Comparison of ENCODE assay signal across 25 cellular contexts in genomic region chr3:47356201-47356600, GRCh38. TPM values are rescaled to one million over a fixed set of nuclear protein-coding genes. Genes with fewer than 3 reads are reported as not detected.
DNase-seq lines count a peak whose midpoint lies in the region; ATAC-seq, FAIRE-seq and TF ChIP-seq lines count a peak whose summit lies in the region.
"Had no signal": no experiment of that assay in that cellular context is flagged by ENCODE, and none has a peak within 500 bp of the region (broad histone marks: within the 10 kb centered on the region; RNA-seq: fewer than 3 reads in every experiment).

No MANE protein-coding gene starts in this region.

- 76% methylated on average over 30 of the region's 31 CpGs for WGBS in K562 (ENCODE audit: insufficient coverage, low coverage, missing lambda C conversion rate)

- peaks cover 15% of the 10 kb centered on the region for H3K9me3 Mint-ChIP-seq in activated naive CD8-positive, alpha-beta T cell treated with anti-CD3 and anti-CD28 coated beads, Interleukin-2, amount 10 ng/mL, durations not matched to agents 7 days and 5 days
- peaks cover 12% of the 10 kb centered on the region for H3K9me3 Mint-ChIP-seq in activated naive CD8-positive, alpha-beta T cell treated with anti-CD3 and anti-CD28 coated beads for 36 hours

- ATAC-seq in activated naive CD8-positive, alpha-beta T cell treated with anti-CD3 and anti-CD28 coated beads, Interleukin-2, amount 10 ng/mL, durations not matched to agents 7 days and 5 days (ENCODE audit: low read depth) = no peak
- ATAC-seq in K562 (no peak), upper lobe of right lung (no peak), HG03565 (IDR thresholded peaks at IDR 0.05; ENCODE audit: unreplicated experiment) (no peak)
- ATAC-seq: A549, GM23338 had no signal

- H3K27ac ChIP-seq in K562 (ENCODE audit: extremely low read depth, low read depth, low read length) (no peak overlapping the region), upper lobe of right lung (no peak overlapping the region)
- H3K27ac ChIP-seq: 22Rv1; A549; BLaER1 treated with 17β-estradiol and CSF1 and Interleukin-3, amounts not matched to agents 10 nM and 100 nM had no signal

- H3K36me3 Mint-ChIP-seq in activated naive CD8-positive, alpha-beta T cell treated with anti-CD3 and anti-CD28 coated beads, Interleukin-2, amount 10 ng/mL, durations not matched to agents 7 days and 5 days = peaks cover 9% of the 10 kb centered on the region
- peaks cover 10% of the 10 kb centered on the region for H3K36me3 Mint-ChIP-seq in activated naive CD8-positive, alpha-beta T cell treated with anti-CD3 and anti-CD28 coated beads for 36 hours

- FAIRE-seq in K562 (lab: Jason Lieb, UNC) = no peak
- FAIRE-seq: A549, G401.6, GM12892, GM19239 had no signal

- BruUV-seq in K562 (replicated peaks; lab: Mats Ljungman, UMichigan) = no TSS peak

- H3K4me1 Mint-ChIP-seq in activated naive CD8-positive, alpha-beta T cell treated with anti-CD3 and anti-CD28 coated beads, Interleukin-2, amount 10 ng/mL, durations not matched to agents 7 days and 5 days = peaks cover 1% of the 10 kb centered on the region
- peaks cover 4% of the 10 kb centered on the region for H3K4me1 Mint-ChIP-seq in activated naive CD8-positive, alpha-beta T cell treated with anti-CD3 and anti-CD28 coated beads for 36 hours
- H3K4me1 Mint-ChIP-seq: CD14-positive monocyte, GM23338 had no signal

- DNase-seq in activated naive CD8-positive, alpha-beta T cell treated with anti-CD3 and anti-CD28 coated beads, Interleukin-2, amount 10 ng/mL, durations not matched to agents 7 days and 5 days = peak; percentile 18
- no peak for DNase-seq in activated naive CD8-positive, alpha-beta T cell treated with anti-CD3 and anti-CD28 coated beads for 36 hours
- no peak for DNase-seq in K562 (ENCODE audit: extremely low read depth in 1 of 4, low spot score in 3 of 4)
- DNase-seq in mesenteric fat pad (ENCODE audit: low spot score) = peak; percentile 68
- peak; percentile 60 for DNase-seq in upper lobe of right lung
- no peak for DNase-seq in OCI-M2 (lab: John Stamatoyannopoulos, UW; ENCODE audit: unreplicated experiment)
- no peak for DNase-seq in activated naive CD4-positive, alpha-beta T cell treated with Interleukin-2 at 50 U/mL for 16 hours
- DNase-seq: ACHN; AML-193; BE2C; CD4-positive, alpha-beta T cell; CD8-positive, alpha-beta memory T cell; DMS53; DND-41; HFFc6 had no signal

- no peaks in the 10 kb centered on the region for H3K9me1 ChIP-seq in K562 (ENCODE audit: control insufficient read depth, insufficient read depth, low read length)

- H3K27ac Mint-ChIP-seq in activated naive CD8-positive, alpha-beta T cell treated with anti-CD3 and anti-CD28 coated beads, Interleukin-2, amount 10 ng/mL, durations not matched to agents 7 days and 5 days = no peak overlapping the region
- H3K27ac Mint-ChIP-seq in activated naive CD8-positive, alpha-beta T cell treated with anti-CD3 and anti-CD28 coated beads for 36 hours = no peak overlapping the region
- H3K27ac Mint-ChIP-seq: CD14-positive monocyte; CD4-positive, alpha-beta T cell; CD8-positive, alpha-beta memory T cell; GM23338; HFFc6 had no signal

- H3K9ac ChIP-seq in K562 (ENCODE audit: insufficient read depth in 1 of 2, low read depth in 2 of 2, low read length in 2 of 2) = no peak overlapping the region
- H3K9ac ChIP-seq: BLaER1 treated with 17β-estradiol and CSF1 and Interleukin-3, amounts not matched to agents 10 nM and 100 nM had no signal

- no peaks in the 10 kb centered on the region for H3K27me3 ChIP-seq in K562 (ENCODE audit: control insufficient read depth in 2 of 2, insufficient read depth in 2 of 2, low read length in 2 of 2)
- no peaks in the 10 kb centered on the region for H3K27me3 ChIP-seq in upper lobe of right lung
- H3K27me3 ChIP-seq: BE2C; BLaER1 treated with 17β-estradiol and CSF1 and Interleukin-3, amounts not matched to agents 10 nM and 100 nM had no signal

- H3K9me3 ChIP-seq in K562 (replicated peaks; ENCODE audit: control insufficient read depth, insufficient read depth, low read depth, low read length) (peaks cover 6% of the 10 kb centered on the region), upper lobe of right lung (peaks cover 9% of the 10 kb centered on the region)
- H3K9me3 ChIP-seq: BE2C had no signal

- H3K4me1 ChIP-seq in K562 (replicated peaks in 1 of 2; ENCODE audit: control insufficient read depth in 2 of 2, insufficient read depth in 2 of 2, low read length in 2 of 2) = peaks cover 0 to 3% of the 10 kb centered on the region in 2 experiments; a peak in 2 of 5 replicates
- no peaks in the 10 kb centered on the region for H3K4me1 ChIP-seq in upper lobe of right lung
- H3K4me1 ChIP-seq: A549; BE2C; BLaER1 treated with 17β-estradiol and CSF1 and Interleukin-3, amounts not matched to agents 10 nM and 100 nM; HAP-1 had no signal

- no peaks in the 10 kb centered on the region for H4K20me1 ChIP-seq in K562 (replicated peaks; ENCODE audit: control insufficient read depth, insufficient read depth, low read length)
- H4K20me1 ChIP-seq: BLaER1 treated with 17β-estradiol and CSF1 and Interleukin-3, amounts not matched to agents 10 nM and 100 nM had no signal

- TF ChIP-seq RAD21 in K562 (CRISPR knock-in tag; conservative IDR thresholded peaks at IDR 0.05 in 1 of 2, IDR thresholded peaks at IDR 0.05 in 1 of 2) = no peak

- H3K36me3 ChIP-seq in K562 (ENCODE audit: control insufficient read depth, insufficient read depth, low read length) (no peaks in the 10 kb centered on the region), upper lobe of right lung (no peaks in the 10 kb centered on the region)
- H3K36me3 ChIP-seq: BE2C, HAP-1 had no signal

- no peak overlapping the region for H3K4me2 ChIP-seq in K562 (ENCODE audit: insufficient read depth, low read length)
- H3K4me2 ChIP-seq: A549; BLaER1 treated with 17β-estradiol and CSF1 and Interleukin-3, amounts not matched to agents 10 nM and 100 nM; GM23338 had no signal

- no peaks in the 10 kb centered on the region for H3K79me2 ChIP-seq in K562 (ENCODE audit: control insufficient read depth, insufficient read depth, low read length)

- CTCF ChIA-PET in K562 (lab: Yijun Ruan, JAX; ENCODE audit: low intra/inter-chr PET ratio) = no interaction called here

- no peak for TF ChIP-seq POLR2A in K562 (conservative IDR thresholded peaks at IDR 0.05)

- H3K4me3 Mint-ChIP-seq in activated naive CD8-positive, alpha-beta T cell treated with anti-CD3 and anti-CD28 coated beads, Interleukin-2, amount 10 ng/mL, durations not matched to agents 7 days and 5 days = no peak overlapping the region
- no peak overlapping the region for H3K4me3 Mint-ChIP-seq in activated naive CD8-positive, alpha-beta T cell treated with anti-CD3 and anti-CD28 coated beads for 36 hours
- H3K4me3 Mint-ChIP-seq: CD14-positive monocyte; CD4-positive, alpha-beta T cell; CD8-positive, alpha-beta memory T cell; GM23338; HFFc6 had no signal

- in situ Hi-C loops in K562 (cut with MboI) = loop anchor here (10.0 kb wide), 1 partner anchor 641 kb away; the partner anchor contains the start of gene PRSS50

- no peak overlapping the region for H3K4me3 ChIP-seq in K562
- H3K4me3 ChIP-seq in upper lobe of right lung = no peak overlapping the region
- H3K4me3 ChIP-seq: A549; BLaER1 treated with 17β-estradiol and CSF1 and Interleukin-3, amounts not matched to agents 10 nM and 100 nM; GM23338; HAP-1 had no signal

- no peak for TF ChIP-seq EP300 in K562 (IDR thresholded peaks at IDR 0.05; ENCODE audit: low read length)

- no peak overlapping the region for H2AFZ ChIP-seq in K562 (ENCODE audit: low read depth, low read length)
- H2AFZ ChIP-seq: GM23338 had no signal

- TF ChIP-seq CTCF in K562 (IDR thresholded peaks at IDR 0.05 in 2 of 3, conservative IDR thresholded peaks at IDR 0.05 in 1 of 3; ENCODE audit: insufficient read depth in 2 of 3, low read depth in 1 of 3, low read length in 3 of 3) = no peak
- no peak for TF ChIP-seq CTCF in upper lobe of right lung (IDR thresholded peaks at IDR 0.05)

- POLR2A ChIA-PET in activated naive CD8-positive, alpha-beta T cell treated with anti-CD3 and anti-CD28 coated beads, Interleukin-2, amount 10 ng/mL, durations not matched to agents 7 days and 5 days (lab: Charles Lee) = no interaction called here
- POLR2A ChIA-PET in K562 (lab: Yijun Ruan, JAX) = interaction anchor here (0.7 kb wide), 1 partner anchor 50 kb away, joined by 3 read pairs; no protein-coding TSS in a partner anchor

- intact Hi-C loops in K562 (cut with micrococcal nuclease) (no loop called here), upper lobe of right lung (cut with DNase I) (no loop called here)

- no peaks in the 10 kb centered on the region for H3K27me3 Mint-ChIP-seq in activated naive CD8-positive, alpha-beta T cell treated with anti-CD3 and anti-CD28 coated beads, Interleukin-2, amount 10 ng/mL, durations not matched to agents 7 days and 5 days
- no peaks in the 10 kb centered on the region for H3K27me3 Mint-ChIP-seq in activated naive CD8-positive, alpha-beta T cell treated with anti-CD3 and anti-CD28 coated beads for 36 hours
- H3K27me3 Mint-ChIP-seq: CD4-positive, alpha-beta T cell had no signal

TF ChIP-seq in K562, 482 proteins besides CTCF, POLR2A, EP300 and RAD21 (continues in another document):
- TF ChIP-seq MAZ (CRISPR knock-in tag; conservative IDR thresholded peaks at IDR 0.05 in 1 of 2, IDR thresholded peaks at IDR 0.05 in 1 of 2) = no peak

RNA-seq across cellular contexts. Expression of gene PTPN23, which starts 24.6 kb away (rescaled TPM):
- 10 to 100 TPM; 36.6 to 42.6 TPM for total RNA-seq in activated naive CD8-positive, alpha-beta T cell treated with anti-CD3 and anti-CD28 coated beads, Interleukin-2, amount 10 ng/mL, durations not matched to agents 7 days and 5 days
- total RNA-seq in activated naive CD8-positive, alpha-beta T cell treated with anti-CD3 and anti-CD28 coated beads for 36 hours = 10 to 100 TPM; 25.9 to 30.3 TPM
- 45.6 and 123 TPM in 2 replicates for total RNA-seq in K562 (2011; cell fraction: chromatin; rRNA removed; ENCODE audit: low replicate concordance)
- 60.9 and 70.8 TPM in 2 replicates for total RNA-seq in K562 (2011; cell fraction: nucleolus; rRNA removed)
- total RNA-seq in K562 (2011; cell fraction: nucleoplasm; rRNA removed) = 45.3 and 53.0 TPM in 2 replicates
- 7.2 and 10.1 TPM in 2 replicates for total RNA-seq in K562 (2014; rRNA removed)
- total RNA-seq in K562 (2014; rRNA removed; fragmentation: Illumina TruSeq; extraction: Trizol) = 5.2 and 6.3 TPM in 2 replicates
- total RNA-seq in K562 (2015; rRNA removed; fragmentation: Illumina TruSeq; extraction: Trizol) = 7.3 and 8.7 TPM in 2 replicates
- 51.4 and 58.7 TPM in 2 replicates for total RNA-seq in K562 (2021)
- polyA plus RNA-seq in K562 (2011; rRNA removed) = 1.7 and 4.6 TPM in 2 replicates
- polyA plus RNA-seq in K562 (2011; cell fraction: cytosol; rRNA removed) = 1.2 and 1.9 TPM in 2 replicates
- 25.3 and 29.3 TPM in 2 replicates for polyA plus RNA-seq in K562 (2011; cell fraction: nucleus; rRNA removed)
- 29.0 and 50.5 TPM in 2 replicates for polyA plus RNA-seq in K562 (2012)
- 14.1 and 24.0 TPM in 2 replicates for polyA plus RNA-seq in K562 (2014; fragmentation: Illumina TruSeq; extraction: Trizol)
- polyA plus RNA-seq in K562 (2014; fragmentation: Nextera tagmentation; extraction: Ambion mirVana) = under 1 TPM; 0.41 to 0.93 TPM
- 11.4 and 20.2 TPM in 2 replicates for polyA plus RNA-seq in K562 (2014; rRNA removed)
- polyA minus RNA-seq in K562 (2011; rRNA and poly(A)+ RNA removed) = 5.0 and 9.1 TPM in 2 replicates
- polyA minus RNA-seq in K562 (2011; cell fraction: cytosol; rRNA and poly(A)+ RNA removed) = 16.0 and 22.8 TPM in 2 replicates
- polyA minus RNA-seq in K562 (2011; cell fraction: nucleus; rRNA and poly(A)+ RNA removed) = 21.3 and 29.9 TPM in 2 replicates
- total RNA-seq in mesenteric fat pad = 40.3 TPM
- total RNA-seq in upper lobe of right lung = 56.2 TPM

Comparison
In these comparisons a context has a peak if more than half of its experiments do, and no peak if none do; other contexts are left out.
1. DNase-seq: peak in activated naive CD8-positive, alpha-beta T cell treated with anti-CD3 and anti-CD28 coated beads, Interleukin-2, amount 10 ng/mL, durations not matched to agents 7 days and 5 days (single experiment), mesenteric fat pad (single experiment) and upper lobe of right lung (single experiment); none in activated naive CD8-positive, alpha-beta T cell treated with anti-CD3 and anti-CD28 coated beads for 36 hours (single experiment), K562 (0 of 4), OCI-M2 (single experiment) and activated naive CD4-positive, alpha-beta T cell treated with Interleukin-2 at 50 U/mL for 16 hours (single experiment).